Comparison of ENCODE assay signal across 9 cellular contexts in genomic region chr9:103789686-103790085, GRCh38.
A peak's percentile ranks its signal among the peaks of the same experiment; 100 is the strongest.
DNase-seq lines count a peak whose midpoint lies in the region; ATAC-seq, FAIRE-seq and TF ChIP-seq lines count a peak whose summit lies in the region.
"Had no signal": no experiment of that assay in that cellular context is flagged by ENCODE, and none has a peak within 500 bp of the region (broad histone marks: within the 10 kb centered on the region; RNA-seq: fewer than 3 reads in every experiment).

No MANE protein-coding gene starts in this region.

- H3K36me3 Mint-ChIP-seq in neural crest cell (ENCODE audit: low read depth): no peaks in the 10 kb centered on the region
- H3K36me3 Mint-ChIP-seq: activated naive CD8-positive, alpha-beta T cell treated with anti-CD3 and anti-CD28 coated beads, Interleukin-2, amount 10 ng/mL, durations not matched to agents 7 days and 5 days had no signal

- H3K27ac ChIP-seq in SJCRH30 (no peak overlapping the region), tibial artery (no peak overlapping the region), coronary artery (no peak overlapping the region)

- POLR2A ChIA-PET in AG04449 (lab: Yijun Ruan, JAX): no interaction called here

- H3K9me3 ChIP-seq in SJCRH30 (replicated peaks) (no peaks in the 10 kb centered on the region), tibial artery (no peaks in the 10 kb centered on the region)

- ATAC-seq in GM18873 (IDR thresholded peaks at IDR 0.05; ENCODE audit: low FRiP score, unreplicated experiment): peak; percentile 71
- ATAC-seq in HG03025 (IDR thresholded peaks at IDR 0.05; ENCODE audit: low FRiP score, unreplicated experiment): peak; percentile 92

- H3K4me1 Mint-ChIP-seq in neural crest cell: no peaks in the 10 kb centered on the region
- H3K4me1 Mint-ChIP-seq: activated naive CD8-positive, alpha-beta T cell treated with anti-CD3 and anti-CD28 coated beads, Interleukin-2, amount 10 ng/mL, durations not matched to agents 7 days and 5 days had no signal

- H3K4me3 ChIP-seq in AG04449 (ENCODE audit: low read depth, low read length) (no peak overlapping the region), SJCRH30 (no peak overlapping the region), tibial artery (no peak overlapping the region), coronary artery (no peak overlapping the region)

- no peak overlapping the region for H3K27ac Mint-ChIP-seq in neural crest cell (ENCODE audit: unreplicated experiment)
- H3K27ac Mint-ChIP-seq: activated naive CD8-positive, alpha-beta T cell treated with anti-CD3 and anti-CD28 coated beads, Interleukin-2, amount 10 ng/mL, durations not matched to agents 7 days and 5 days had no signal

- DNase-seq in AG04449 (ENCODE audit: low read depth, low spot score): no peak
- DNase-seq in SJCRH30: peak; percentile 6 to 61
- DNase-seq in neural crest cell (ENCODE audit: low read depth, low spot score): no peak
- no peak for DNase-seq in tibial artery
- no peak for DNase-seq in frontal cortex (ENCODE audit: low spot score in 2 of 2)
- no peak for DNase-seq in coronary artery (ENCODE audit: low spot score)
- DNase-seq: activated naive CD8-positive, alpha-beta T cell treated with anti-CD3 and anti-CD28 coated beads, Interleukin-2, amount 10 ng/mL, durations not matched to agents 7 days and 5 days had no signal

- TF ChIP-seq CTCF in AG04449 (IDR thresholded peaks at IDR 0.05; ENCODE audit: insufficient read depth, low read length, missing control alignments) (peak; percentile 42), neural crest cell (conservative IDR thresholded peaks at IDR 0.05) (peak; percentile 54), tibial artery (IDR thresholded peaks at IDR 0.05) (no peak), coronary artery (IDR thresholded peaks at IDR 0.05) (no peak)

- intact Hi-C loops in tibial artery (cut with DNase I; ENCODE audit: low total_unique reads): no loop called here

- no peaks in the 10 kb centered on the region for H3K27me3 ChIP-seq in SJCRH30
- no peaks in the 10 kb centered on the region for H3K27me3 ChIP-seq in tibial artery

- CTCF ChIA-PET in AG04449 (lab: Yijun Ruan, JAX): no interaction called here

- H3K27me3 Mint-ChIP-seq in neural crest cell (ENCODE audit: low read depth): peaks cover 6% of the 10 kb centered on the region

- no peak overlapping the region for H3K4me3 Mint-ChIP-seq in neural crest cell
- H3K4me3 Mint-ChIP-seq: activated naive CD8-positive, alpha-beta T cell treated with anti-CD3 and anti-CD28 coated beads, Interleukin-2, amount 10 ng/mL, durations not matched to agents 7 days and 5 days had no signal

- no peaks in the 10 kb centered on the region for H3K9me3 Mint-ChIP-seq in neural crest cell

- H3K36me3 ChIP-seq in SJCRH30: no peaks in the 10 kb centered on the region
- H3K36me3 ChIP-seq in tibial artery: no peaks in the 10 kb centered on the region

- FAIRE-seq in frontal cortex (lab: Jason Lieb, UNC): no peak

- H3K4me1 ChIP-seq in SJCRH30 (no peaks in the 10 kb centered on the region), tibial artery (no peaks in the 10 kb centered on the region)

Comparison
In these comparisons a context has a peak if more than half of its experiments do, and no peak if none do; other contexts are left out.
1. DNase-seq: peak in SJCRH30 (2 of 2); none in AG04449 (single experiment), neural crest cell (single experiment), tibial artery (0 of 2), frontal cortex (0 of 2) and coronary artery (single experiment).
2. CTCF ChIP-seq: peak in AG04449 (single experiment) and neural crest cell (single experiment); none in tibial artery (0 of 2) and coronary artery (single experiment).